10 cellular contexts compared by ENCODE assay signal in the genomic region with DNA sequence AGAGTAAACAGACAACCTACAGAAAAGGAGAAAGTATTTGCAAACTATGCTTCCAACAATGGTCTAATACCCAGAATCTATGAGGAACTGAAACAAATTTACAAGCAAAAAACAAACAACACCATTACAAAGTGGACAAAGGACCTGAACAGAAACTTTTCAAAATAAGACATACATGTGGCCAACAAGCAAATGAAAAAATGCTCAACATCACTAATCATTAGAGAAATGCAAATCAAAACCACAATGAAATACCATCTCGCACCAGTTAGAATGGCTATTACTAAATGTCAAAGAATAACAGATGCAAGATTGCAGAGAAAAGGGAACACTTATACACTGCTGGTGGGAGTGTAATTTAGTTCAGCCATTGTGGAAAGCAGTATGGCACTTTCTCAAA.
DNase-seq lines count a peak whose midpoint lies in the region; ATAC-seq and TF ChIP-seq lines count a peak whose summit lies in the region.
"Had no signal": no experiment of that assay in that cellular context is flagged by ENCODE, and none has a peak within 500 bp of the region (broad histone marks: within the 10 kb centered on the region; RNA-seq: fewer than 3 reads in every experiment).

No MANE protein-coding gene starts in this region.

- H3K9me3 Mint-ChIP-seq in stimulated activated memory B cell treated with anti-CD40 and anti-IgM and Interleukin-4, amounts not matched to agents 10 μg/mL and 1 μg/mL and 100 μg/mL, for 72 hours: peaks cover 20% of the 10 kb centered on the region

- ATAC-seq in GM19035 (IDR thresholded peaks at IDR 0.05; ENCODE audit: unreplicated experiment) (peak; percentile 81), GM21723 (IDR thresholded peaks at IDR 0.05; ENCODE audit: unreplicated experiment) (peak; percentile 85), HG03095 (IDR thresholded peaks at IDR 0.05; ENCODE audit: unreplicated experiment) (peak; percentile 78)
- ATAC-seq in stimulated activated memory B cell treated with anti-CD40 and anti-IgM and Interleukin-4, amounts not matched to agents 10 μg/mL and 1 μg/mL and 100 μg/mL, for 72 hours: peak; percentile 68

- peak overlapping the region; percentile 73 for H3K27ac Mint-ChIP-seq in stimulated activated memory B cell treated with anti-CD40 and anti-IgM and Interleukin-4, amounts not matched to agents 10 μg/mL and 1 μg/mL and 100 μg/mL, for 72 hours

- peaks cover 28% of the 10 kb centered on the region for H3K4me1 Mint-ChIP-seq in stimulated activated memory B cell treated with anti-CD40 and anti-IgM and Interleukin-4, amounts not matched to agents 10 μg/mL and 1 μg/mL and 100 μg/mL, for 72 hours

- no peaks in the 10 kb centered on the region for H3K27me3 ChIP-seq in brain microvascular endothelial cell (replicated peaks)

- no peak for TF ChIP-seq CTCF in brain microvascular endothelial cell (IDR thresholded peaks at IDR 0.05; ENCODE audit: low read depth, low read length, missing control alignments)

- no peak overlapping the region for H3K4me3 ChIP-seq in brain microvascular endothelial cell (ENCODE audit: low read depth, low read length)

- in situ Hi-C loops in brain microvascular endothelial cell (cut with HindIII; ENCODE audit: low pct_ligation_motif_present, low sequenced_read_pairs): no loop called here

- DNase-seq in brain microvascular endothelial cell: no peak
- DNase-seq in SHP77 treated with DMSO at 0.1 percent for 48 hours (lab: John Stamatoyannopoulos, UW): no peak
- DNase-seq in NCI-H748 (lab: John Stamatoyannopoulos, UW; ENCODE audit: unreplicated experiment): no peak
- DNase-seq: H7, IMR-90, WERI-Rb-1 had no signal

- peaks cover 63% of the 10 kb centered on the region for H3K36me3 Mint-ChIP-seq in stimulated activated memory B cell treated with anti-CD40 and anti-IgM and Interleukin-4, amounts not matched to agents 10 μg/mL and 1 μg/mL and 100 μg/mL, for 72 hours

- no peaks in the 10 kb centered on the region for H3K27me3 Mint-ChIP-seq in stimulated activated memory B cell treated with anti-CD40 and anti-IgM and Interleukin-4, amounts not matched to agents 10 μg/mL and 1 μg/mL and 100 μg/mL, for 72 hours

- H3K4me3 Mint-ChIP-seq in stimulated activated memory B cell treated with anti-CD40 and anti-IgM and Interleukin-4, amounts not matched to agents 10 μg/mL and 1 μg/mL and 100 μg/mL, for 72 hours: no peak overlapping the region

- no peaks in the 10 kb centered on the region for H3K36me3 ChIP-seq in brain microvascular endothelial cell (replicated peaks)
- H3K36me3 ChIP-seq: WERI-Rb-1 had no signal

- H3K27ac ChIP-seq in brain microvascular endothelial cell: no peak overlapping the region
- H3K27ac ChIP-seq: WERI-Rb-1 had no signal
